ENCODE assay signal across 16 cellular contexts in genomic region chr12:47577213-47577612, GRCh38.
"Had no signal": no experiment of that assay in that cellular context is flagged by ENCODE, and none has a peak within 500 bp of the region (broad histone marks: within the 10 kb centered on the region; RNA-seq: fewer than 3 reads in every experiment).

No MANE protein-coding gene starts in this region.

- H3K4me1 ChIP-seq: psoas muscle had no signal

- DNase-seq: activated CD4-positive, CD25-positive, alpha-beta regulatory T cell; activated T-cell treated with anti-CD3 and anti-CD28 coated beads, Interleukin-2, amount 50 U/mL, for 1 hour; amniotic stem cell; brain microvascular endothelial cell; endodermal cell; foreskin fibroblast; left colon; mucosa of descending colon; naive thymus-derived CD8-positive, alpha-beta T cell; occipital lobe; psoas muscle; sigmoid colon; stimulated activated CD4-positive, alpha-beta T cell treated with anti-CD3 and anti-CD28 coated beads, Interleukin-2, amount 100 ng/mL, for 24 hours; stimulated activated naive B cell treated with anti-CD40 and anti-IgM and Interleukin-4, amounts not matched to agents 10 μg/mL and 1 μg/mL and 100 μg/mL, for 72 hours; transverse colon had no signal

- H3K36me3 ChIP-seq: brain microvascular endothelial cell, sigmoid colon, transverse colon had no signal

- H3K27ac ChIP-seq: brain microvascular endothelial cell, psoas muscle, transverse colon had no signal

- H3K4me3 ChIP-seq: mucosa of descending colon, psoas muscle, sigmoid colon, transverse colon had no signal

- H3K9me3 ChIP-seq: mucosa of descending colon, psoas muscle, sigmoid colon, transverse colon had no signal

- ATAC-seq: activated naive CD4-positive, alpha-beta T cell treated with anti-CD3 and anti-CD28 coated beads, Interleukin-2, amount 50 U/mL, for 72 hours; left colon; mucosa of descending colon; naive thymus-derived CD8-positive, alpha-beta T cell; psoas muscle; stimulated activated naive B cell treated with anti-CD40 and anti-IgM and Interleukin-4, amounts not matched to agents 10 μg/mL and 1 μg/mL and 100 μg/mL, for 72 hours had no signal

- H3K27me3 ChIP-seq: sigmoid colon, transverse colon had no signal
